Comparison of ENCODE assay signal across 11 cellular contexts in genomic region chr19:29694166-29694565, GRCh38. TPM values are rescaled to one million over a fixed set of nuclear protein-coding genes. Genes with fewer than 3 reads are reported as not detected.
A peak's percentile ranks its signal among the peaks of the same experiment; 100 is the strongest.
DNase-seq lines count a peak whose midpoint lies in the region; ATAC-seq, FAIRE-seq and TF ChIP-seq lines count a peak whose summit lies in the region.
"Had no signal": no experiment of that assay in that cellular context is flagged by ENCODE, and none has a peak within 500 bp of the region (broad histone marks: within the 10 kb centered on the region; RNA-seq: fewer than 3 reads in every experiment).

No MANE protein-coding gene starts in this region.

- H3K27ac ChIP-seq in A549 (no peak overlapping the region), coronary artery (peak overlapping the region; percentile 1 to 3), neuronal stem cell (replicated peaks; ENCODE audit: low read length) (no peak overlapping the region)
- H3K27ac ChIP-seq: cardiac muscle cell had no signal

- H3K18ac ChIP-seq in neuronal stem cell (ENCODE audit: low read length) = no peak overlapping the region

- no peak for TF ChIP-seq EP300 in A549 (IDR thresholded peaks at IDR 0.05)

- TF ChIP-seq POLR2A in A549 (IDR thresholded peaks at IDR 0.05; ENCODE audit: low read length) (no peak), GM12892 (IDR thresholded peaks at IDR 0.05; ENCODE audit: low read depth, low read length) (no peak)

- H3K4ac ChIP-seq in neuronal stem cell (ENCODE audit: low read length) = no peak overlapping the region

- no peak overlapping the region for H4K8ac ChIP-seq in neuronal stem cell (ENCODE audit: low read depth, low read length)

- H2AFZ ChIP-seq in neuronal stem cell (ENCODE audit: low read length) = peak overlapping the region; percentile 47

- H2BK5ac ChIP-seq in neuronal stem cell (ENCODE audit: low read length) = no peak overlapping the region

- POLR2A ChIA-PET in A549 (lab: Yijun Ruan, JAX) (interaction anchor here (0.6 to 0.7 kb wide), 2 partner anchors 20 to 84 kb away, joined by 3 read pairs; no protein-coding TSS in a partner anchor), HEK293T (lab: Yijun Ruan, JAX) (interaction anchor here (1.1 kb wide), 1 partner anchor 21 kb away, joined by 3 read pairs; the partner anchor contains the start of gene C19orf12)

- H3K4me3 ChIP-seq in A549 (no peak overlapping the region), coronary artery (no peak overlapping the region), neuronal stem cell (ENCODE audit: low read length in 2 of 2) (no peak overlapping the region)
- H3K4me3 ChIP-seq: cardiac muscle cell had no signal

- intact Hi-C loops in activated T-helper 2 cell treated with anti-CD3 and anti-CD28 coated beads, Interferon-gamma antibody, Interleukin-2, Interleukin-4, amounts not matched to agents 10 μg/mL and 5 μg/mL and 100 μg/mL, durations not matched to agents 14 hours and 24 hours and 36 hours (cut with micrococcal nuclease) = loop anchor here (1.0 to 10.0 kb wide), 3 partner anchors 10 to 169 kb away; partner anchors contain the start of gene VSTM2B

- TF ChIP-seq CTCF in A549 (IDR thresholded peaks at IDR 0.05) = no peak
- TF ChIP-seq CTCF in HFFc6 (IDR thresholded peaks at IDR 0.05) = no peak
- TF ChIP-seq CTCF in coronary artery (IDR thresholded peaks at IDR 0.05) = no peak

- peaks cover 14% of the 10 kb centered on the region; the same call in 1 of the 2 replicates for H3K4me1 Mint-ChIP-seq in HFFc6 (ENCODE audit: low read depth)
- H3K4me1 Mint-ChIP-seq in activated T-helper 2 cell treated with anti-CD3 and anti-CD28 coated beads, Interferon-gamma antibody, Interleukin-2, Interleukin-4, amounts not matched to agents 10 μg/mL and 5 μg/mL and 100 μg/mL, durations not matched to agents 14 hours and 24 hours and 36 hours (ENCODE audit: low read depth) = peaks cover 11% of the 10 kb centered on the region
- H3K4me1 Mint-ChIP-seq: mesothelial cell of epicardium had no signal

- no peak overlapping the region for H2BK12ac ChIP-seq in neuronal stem cell (ENCODE audit: low read length)

- WGBS in A549 (ENCODE audit: missing lambda C conversion rate) = 94% methylated on average over 5 of the region's 5 CpGs
- no CpG with 5 or more reads among the region's 5 CpGs for WGBS in neuronal stem cell (ENCODE audit: extremely low coverage in 2 of 2, insufficient read length in 2 of 2, insufficient replicate concordance in 1 of 2), 2 donors

- no peak overlapping the region for H3K9ac ChIP-seq in neuronal stem cell (ENCODE audit: low read depth, low read length, poor library complexity)

- H2BK15ac ChIP-seq in neuronal stem cell (ENCODE audit: low read length) = no peak overlapping the region

- H3K9me3 Mint-ChIP-seq in HFFc6 = peaks cover 15% of the 10 kb centered on the region
- H3K9me3 Mint-ChIP-seq in activated T-helper 2 cell treated with anti-CD3 and anti-CD28 coated beads, Interferon-gamma antibody, Interleukin-2, Interleukin-4, amounts not matched to agents 10 μg/mL and 5 μg/mL and 100 μg/mL, durations not matched to agents 14 hours and 24 hours and 36 hours = peaks cover 4% of the 10 kb centered on the region
- H3K9me3 Mint-ChIP-seq: mesothelial cell of epicardium had no signal

- no peaks in the 10 kb centered on the region; the same call in 1 of the 2 replicates for H3K27me3 Mint-ChIP-seq in HFFc6 (ENCODE audit: insufficient read depth)
- no peaks in the 10 kb centered on the region for H3K27me3 Mint-ChIP-seq in activated T-helper 2 cell treated with anti-CD3 and anti-CD28 coated beads, Interferon-gamma antibody, Interleukin-2, Interleukin-4, amounts not matched to agents 10 μg/mL and 5 μg/mL and 100 μg/mL, durations not matched to agents 14 hours and 24 hours and 36 hours (ENCODE audit: low read depth)
- H3K27me3 Mint-ChIP-seq: stimulated activated naive CD8-positive, alpha-beta T cell treated with anti-CD3 and anti-CD28 coated beads, Interleukin-15, amount 100 ng/mL, for 72 hours had no signal

- H3K4me2 ChIP-seq in A549 = no peak overlapping the region
- no peak overlapping the region for H3K4me2 ChIP-seq in neuronal stem cell (ENCODE audit: insufficient read depth, low read length, poor library complexity, severe bottlenecking)

- H3K14ac ChIP-seq in neuronal stem cell (ENCODE audit: low read length) = no peak overlapping the region

- H3K79me1 ChIP-seq in neuronal stem cell (ENCODE audit: low read depth, low read length) = no peaks in the 10 kb centered on the region

- H2BK120ac ChIP-seq in neuronal stem cell (ENCODE audit: low read depth, low read length) = no peak overlapping the region

- H2AK5ac ChIP-seq in neuronal stem cell (ENCODE audit: low read depth, low read length) = no peak overlapping the region

- CTCF ChIA-PET in A549 (lab: Yijun Ruan, JAX) (interaction anchor here (0.7 to 6.6 kb wide), 31 partner anchors 9 to 251 kb away, joined by 3 to 147 read pairs (median 5); partner anchors contain the start of genes C19orf12 and PLEKHF1), HEK293T (lab: Yijun Ruan, JAX) (interaction anchor here (0.6 to 2.3 kb wide), 2 partner anchors 22 to 69 kb away, joined by 3 to 9 read pairs; partner anchors contain the start of gene C19orf12)

- peak; percentile 12 to 14; a peak in 5 of 6 replicates for ATAC-seq in A549

- H3K27me3 ChIP-seq in neuronal stem cell (ENCODE audit: control insufficient read depth in 3 of 3, insufficient read depth in 3 of 3, low read depth in 1 of 3, low read length in 3 of 3) = no peaks in the 10 kb centered on the region
- H3K27me3 ChIP-seq: cardiac muscle cell had no signal

- H3K4me1 ChIP-seq in A549 (no peaks in the 10 kb centered on the region), neuronal stem cell (ENCODE audit: control insufficient read depth in 2 of 2, insufficient read depth in 1 of 2, low read depth in 1 of 2, low read length in 2 of 2) (peaks cover 1 to 2% of the 10 kb centered on the region in 2 donors)

- no peaks in the 10 kb centered on the region for H3K36me3 ChIP-seq in neuronal stem cell (replicated peaks in 1 of 2; ENCODE audit: control insufficient read depth in 2 of 2, insufficient read depth in 2 of 2, low read length in 2 of 2)
- H3K36me3 ChIP-seq: cardiac muscle cell had no signal

- peaks cover 14% of the 10 kb centered on the region for H3K36me3 Mint-ChIP-seq in HFFc6 (ENCODE audit: low read depth)
- peaks cover 5% of the 10 kb centered on the region for H3K36me3 Mint-ChIP-seq in activated T-helper 2 cell treated with anti-CD3 and anti-CD28 coated beads, Interferon-gamma antibody, Interleukin-2, Interleukin-4, amounts not matched to agents 10 μg/mL and 5 μg/mL and 100 μg/mL, durations not matched to agents 14 hours and 24 hours and 36 hours (ENCODE audit: low read depth)

- DNase-seq in A549 (ENCODE audit: low read depth in 1 of 2, low spot score in 1 of 2) = no peak
- DNase-seq in HFFc6 = no peak
- no peak for DNase-seq in coronary artery (ENCODE audit: low spot score)
- no peak for DNase-seq in neuronal stem cell (ENCODE audit: low spot score)
- no peak for DNase-seq in HEK293T (ENCODE audit: extremely low spot score)
- no peak for DNase-seq in activated T-helper 2 cell treated with anti-CD3 and anti-CD28 coated beads, Interferon-gamma antibody, Interleukin-2, Interleukin-4, amounts not matched to agents 10 μg/mL and 5 μg/mL and 100 μg/mL, durations not matched to agents 14 hours and 24 hours and 36 hours (ENCODE audit: low spot score)
- no peak for DNase-seq in GM12892 (ENCODE audit: insufficient read length)
- no peak for DNase-seq in effector CD4-positive, alpha-beta T cell

- FAIRE-seq in A549 (lab: Jason Lieb, UNC) (peak; percentile 61), GM12892 (lab: Jason Lieb, UNC) (no peak)

- peak overlapping the region; percentile 36; the same call in 1 of the 2 replicates for H3K27ac Mint-ChIP-seq in HFFc6
- no peak overlapping the region for H3K27ac Mint-ChIP-seq in activated T-helper 2 cell treated with anti-CD3 and anti-CD28 coated beads, Interferon-gamma antibody, Interleukin-2, Interleukin-4, amounts not matched to agents 10 μg/mL and 5 μg/mL and 100 μg/mL, durations not matched to agents 14 hours and 24 hours and 36 hours
- H3K27ac Mint-ChIP-seq: mesothelial cell of epicardium had no signal

- no peak for TF ChIP-seq RAD21 in A549 (conservative IDR thresholded peaks at IDR 0.05 in 1 of 2, IDR thresholded peaks at IDR 0.05 in 1 of 2)

- H3K9me3 ChIP-seq in A549 = peaks cover 13% of the 10 kb centered on the region
- peaks cover 3 to 5% of the 10 kb centered on the region in 2 donors for H3K9me3 ChIP-seq in neuronal stem cell (replicated peaks in 1 of 2; ENCODE audit: control insufficient read depth in 2 of 2, insufficient read depth in 1 of 2, low read depth in 1 of 2, low read length in 2 of 2)

- no peak overlapping the region for H3K4me3 Mint-ChIP-seq in HFFc6
- H3K4me3 Mint-ChIP-seq in activated T-helper 2 cell treated with anti-CD3 and anti-CD28 coated beads, Interferon-gamma antibody, Interleukin-2, Interleukin-4, amounts not matched to agents 10 μg/mL and 5 μg/mL and 100 μg/mL, durations not matched to agents 14 hours and 24 hours and 36 hours (ENCODE audit: low read depth) = no peak overlapping the region
- H3K4me3 Mint-ChIP-seq: mesothelial cell of epicardium; stimulated activated naive CD8-positive, alpha-beta T cell treated with anti-CD3 and anti-CD28 coated beads, Interleukin-15, amount 100 ng/mL, for 72 hours had no signal

- H4K91ac ChIP-seq in neuronal stem cell (ENCODE audit: low read depth, low read length, poor library complexity) = no peak overlapping the region

- H3K23ac ChIP-seq in neuronal stem cell (ENCODE audit: low read depth, low read length, poor library complexity) = no peak overlapping the region

RNA-seq across cellular contexts. Expression of gene C19orf12, which starts 20.9 kb away (rescaled TPM):
- polyA plus RNA-seq in A549 (2011; rRNA removed) (33.6 and 34.3 TPM in 2 replicates), A549 (2017; fragmentation: RNase III; extraction: RNeasy Plus Mini Kit Qiagen cat#74134 plus additional on column Dnase treatment) (35.2 to 36.1 TPM (median 35.2 TPM) in 3 replicates)
- polyA plus RNA-seq in A549 (2012; cell fraction: cytosol; rRNA removed) = 30.8 and 40.5 TPM in 2 replicates
- 35.7 and 36.4 TPM in 2 replicates for polyA plus RNA-seq in A549 (2012; cell fraction: nucleus; rRNA removed)
- polyA minus RNA-seq in A549 (2011; rRNA and poly(A)+ RNA removed) = 11.6 and 15.1 TPM in 2 replicates
- total RNA-seq in HFFc6 (2021; fragmentation: NEBNext Ultra II Directional; extraction: Animal tissue kit (Norgen Biotek cat#: 25700)) = 10 to 100 TPM; 23.3 to 32.7 (median 24.7) TPM
- polyA plus RNA-seq in neuronal stem cell (2013, experiment 1 of 2) = 20.8 TPM
- polyA plus RNA-seq in neuronal stem cell (2013, experiment 2 of 2) = 20.7 TPM
- total RNA-seq in activated T-helper 2 cell treated with anti-CD3 and anti-CD28 coated beads, Interferon-gamma antibody, Interleukin-2, Interleukin-4, amounts not matched to agents 10 μg/mL and 5 μg/mL and 100 μg/mL, durations not matched to agents 14 hours and 24 hours and 36 hours = 41.9 and 42.2 TPM in 2 replicates
- 13.4 TPM for polyA plus RNA-seq in GM12892 (2012; ENCODE audit: missing spikeins)

RNA-seq across cellular contexts. Expression of gene PLEKHF1, which starts 28.9 kb away (rescaled TPM):
- 2.1 and 2.3 TPM in 2 replicates for polyA plus RNA-seq in A549 (2011; rRNA removed)
- 7.1 and 8.7 TPM in 2 replicates for polyA plus RNA-seq in A549 (2012; cell fraction: cytosol; rRNA removed)
- 9.8 and 13.2 TPM in 2 replicates for polyA plus RNA-seq in A549 (2012; cell fraction: nucleus; rRNA removed)
- 4.1 to 4.4 TPM (median 4.2 TPM) in 3 replicates for polyA plus RNA-seq in A549 (2017; fragmentation: RNase III; extraction: RNeasy Plus Mini Kit Qiagen cat#74134 plus additional on column Dnase treatment)
- 3.3 and 3.4 TPM in 2 replicates for polyA minus RNA-seq in A549 (2011; rRNA and poly(A)+ RNA removed)
- 1 to 10 TPM; 1.4 to 2.8 (median 2.6) TPM for total RNA-seq in HFFc6 (2021; fragmentation: NEBNext Ultra II Directional; extraction: Animal tissue kit (Norgen Biotek cat#: 25700))
- 1.0 TPM for polyA plus RNA-seq in neuronal stem cell (2013, experiment 1 of 2)
- 0.96 TPM for polyA plus RNA-seq in neuronal stem cell (2013, experiment 2 of 2)
- total RNA-seq in activated T-helper 2 cell treated with anti-CD3 and anti-CD28 coated beads, Interferon-gamma antibody, Interleukin-2, Interleukin-4, amounts not matched to agents 10 μg/mL and 5 μg/mL and 100 μg/mL, durations not matched to agents 14 hours and 24 hours and 36 hours = 28.0 and 30.3 TPM in 2 replicates
- polyA plus RNA-seq in GM12892 (2012; ENCODE audit: missing spikeins) = 2.5 TPM

Comparison
In these comparisons a context has a peak if more than half of its experiments do, and no peak if none do; other contexts are left out.
1. H3K27ac ChIP-seq: peak in coronary artery (2 of 2); none in A549 (0 of 2) and neuronal stem cell (single experiment).